Comparison of ENCODE assay signal across 33 cellular contexts in genomic region chr7:96931891-96932290, GRCh38.
"Had no signal": no experiment of that assay in that cellular context is flagged by ENCODE, and none has a peak within 500 bp of the region (broad histone marks: within the 10 kb centered on the region; RNA-seq: fewer than 3 reads in every experiment).

No MANE protein-coding gene starts in this region.

- H3K27ac ChIP-seq: adrenal gland, body of pancreas, breast epithelium, coronary artery, dorsolateral prefrontal cortex, esophagus muscularis mucosa, foreskin keratinocyte, gastrocnemius medialis had no signal

- DNase-seq: activated CD4-positive, alpha-beta memory T cell treated with anti-CD3 and anti-CD28 coated beads for 36 hours; activated CD4-positive, alpha-beta T cell treated with anti-CD3 and anti-CD28 coated beads for 36 hours; activated CD4-positive, alpha-beta T cell treated with anti-CD3 and anti-CD28 coated beads, Interleukin-2, amount 10 ng/mL, durations not matched to agents 24 days and 14 days; activated CD4-positive, CD25-positive, alpha-beta regulatory T cell; activated CD4-positive, CD25-positive, alpha-beta regulatory T cell treated with anti-CD3 and anti-CD28 coated beads, Interleukin-2, amount 50 U/mL, for 72 hours; activated CD8-positive, alpha-beta memory T cell treated with anti-CD3 and anti-CD28 coated beads, Interleukin-2, amount 10 ng/mL, durations not matched to agents 7 days and 5 days; activated CD8-positive, alpha-beta memory T cell treated with anti-CD3 and anti-CD28 coated beads, Interleukin-2, amount 50 U/mL, for 4 hours; activated CD8-positive, alpha-beta T cell treated with anti-CD3 and anti-CD28 coated beads, Interleukin-2, amount 10 ng/mL, durations not matched to agents 7 days and 5 days; activated effector memory CD4-positive, alpha-beta T cell treated with anti-CD3 and anti-CD28 coated beads, Interleukin-2, amount 50 U/mL, for 16 hours; activated naive CD4-positive, alpha-beta T cell treated with anti-CD3 and anti-CD28 coated beads for 36 hours; activated naive CD8-positive, alpha-beta T cell treated with anti-CD3 and anti-CD28 coated beads for 36 hours; activated naive CD8-positive, alpha-beta T cell treated with anti-CD3 and anti-CD28 coated beads, Interleukin-2, amount 50 U/mL, for 24 hours; activated T-cell treated with anti-CD3 and anti-CD28 coated beads, Interleukin-2, amount 50 U/mL, for 1 hour; activated T-cell treated with anti-CD3 and anti-CD28 coated beads, Interleukin-2, amount 50 U/mL, for 48 hours; adrenal gland; amygdala; aorta; body of pancreas; dorsolateral prefrontal cortex; effector memory CD4-positive, alpha-beta T cell; endodermal cell; erythroblast; foreskin keratinocyte; gastrocnemius medialis; T-helper 2 cell had no signal

- H3K9me3 Mint-ChIP-seq: activated CD4-positive, alpha-beta memory T cell treated with anti-CD3 and anti-CD28 coated beads for 36 hours; activated CD4-positive, alpha-beta T cell treated with anti-CD3 and anti-CD28 coated beads, Interleukin-2, amount 10 ng/mL, durations not matched to agents 24 days and 14 days; activated naive CD4-positive, alpha-beta T cell treated with anti-CD3 and anti-CD28 coated beads for 36 hours; activated naive CD4-positive, alpha-beta T cell treated with anti-CD3 and anti-CD28 coated beads, Interleukin-2, amount 50 U/mL, for 24 hours; activated naive CD8-positive, alpha-beta T cell treated with anti-CD3 and anti-CD28 coated beads for 36 hours; activated naive CD8-positive, alpha-beta T cell treated with anti-CD3 and anti-CD28 coated beads, Interleukin-2, amount 50 U/mL, for 24 hours; activated T-helper 1 cell treated with anti-CD3 and anti-CD28 coated beads, Interleukin-12 subunit alpha, Interleukin-12 subunit beta, Interleukin-2, Interleukin-4 antibody, amounts not matched to agents 30 ng/mL and 10 ng/mL and 1 ng/mL, durations not matched to agents 14 hours and 24 hours and 36 hours; activated T-helper 2 cell treated with anti-CD3 and anti-CD28 coated beads, Interferon-gamma antibody, Interleukin-2, Interleukin-4, amounts not matched to agents 10 μg/mL and 5 μg/mL and 100 μg/mL, durations not matched to agents 14 hours and 24 hours and 36 hours; central memory CD8-positive, alpha-beta T cell; dendritic cell treated with granulocyte-macrophage colony-stimulating factor and Interleukin-4, amounts not matched to agents 40 ng/mL and 50 ng/mL, for 4 days; endodermal cell had no signal

- H3K4me3 Mint-ChIP-seq: activated CD4-positive, alpha-beta memory T cell treated with anti-CD3 and anti-CD28 coated beads for 36 hours; activated CD4-positive, alpha-beta T cell treated with anti-CD3 and anti-CD28 coated beads for 36 hours; activated CD4-positive, alpha-beta T cell treated with anti-CD3 and anti-CD28 coated beads, Interleukin-2, amount 10 ng/mL, durations not matched to agents 24 days and 14 days; activated CD8-positive, alpha-beta memory T cell treated with anti-CD3 and anti-CD28 coated beads, Interleukin-2, amount 10 ng/mL, durations not matched to agents 7 days and 5 days; activated CD8-positive, alpha-beta T cell treated with anti-CD3 and anti-CD28 coated beads, Interleukin-2, amount 10 ng/mL, durations not matched to agents 7 days and 5 days; activated naive CD4-positive, alpha-beta T cell treated with anti-CD3 and anti-CD28 coated beads for 36 hours; activated naive CD4-positive, alpha-beta T cell treated with anti-CD3 and anti-CD28 coated beads, Interleukin-2, amount 50 U/mL, for 24 hours; activated naive CD8-positive, alpha-beta T cell treated with anti-CD3 and anti-CD28 coated beads for 36 hours; activated naive CD8-positive, alpha-beta T cell treated with anti-CD3 and anti-CD28 coated beads, Interleukin-2, amount 50 U/mL, for 24 hours; activated T-helper 1 cell treated with anti-CD3 and anti-CD28 coated beads, Interleukin-12 subunit alpha, Interleukin-12 subunit beta, Interleukin-2, Interleukin-4 antibody, amounts not matched to agents 30 ng/mL and 10 ng/mL and 1 ng/mL, durations not matched to agents 14 hours and 24 hours and 36 hours; central memory CD8-positive, alpha-beta T cell; dendritic cell treated with granulocyte-macrophage colony-stimulating factor and Interleukin-4, amounts not matched to agents 40 ng/mL and 50 ng/mL, for 4 days; endodermal cell had no signal

- ATAC-seq: activated CD4-positive, alpha-beta T cell treated with anti-CD3 and anti-CD28 coated beads for 36 hours; activated CD8-positive, alpha-beta memory T cell treated with anti-CD3 and anti-CD28 coated beads, Interleukin-2, amount 10 ng/mL, durations not matched to agents 7 days and 5 days; activated CD8-positive, alpha-beta T cell treated with anti-CD3 and anti-CD28 coated beads, Interleukin-2, amount 10 ng/mL, durations not matched to agents 7 days and 5 days; activated naive CD8-positive, alpha-beta T cell treated with anti-CD3 and anti-CD28 coated beads, Interleukin-2, amount 50 U/mL, for 24 hours; body of pancreas; foreskin keratinocyte; gastrocnemius medialis had no signal

- H3K4me3 ChIP-seq: adrenal gland, body of pancreas, breast epithelium, coronary artery, dorsolateral prefrontal cortex, esophagus muscularis mucosa, gastrocnemius medialis had no signal

- H3K27ac Mint-ChIP-seq: activated CD4-positive, alpha-beta memory T cell treated with anti-CD3 and anti-CD28 coated beads for 36 hours; activated CD4-positive, alpha-beta T cell treated with anti-CD3 and anti-CD28 coated beads for 36 hours; activated CD4-positive, alpha-beta T cell treated with anti-CD3 and anti-CD28 coated beads, Interleukin-2, amount 10 ng/mL, durations not matched to agents 24 days and 14 days; activated CD8-positive, alpha-beta memory T cell treated with anti-CD3 and anti-CD28 coated beads, Interleukin-2, amount 10 ng/mL, durations not matched to agents 7 days and 5 days; activated CD8-positive, alpha-beta T cell treated with anti-CD3 and anti-CD28 coated beads, Interleukin-2, amount 10 ng/mL, durations not matched to agents 7 days and 5 days; activated naive CD4-positive, alpha-beta T cell treated with anti-CD3 and anti-CD28 coated beads for 36 hours; activated naive CD4-positive, alpha-beta T cell treated with anti-CD3 and anti-CD28 coated beads, Interleukin-2, amount 50 U/mL, for 24 hours; activated naive CD8-positive, alpha-beta T cell treated with anti-CD3 and anti-CD28 coated beads for 36 hours; activated naive CD8-positive, alpha-beta T cell treated with anti-CD3 and anti-CD28 coated beads, Interleukin-2, amount 50 U/mL, for 24 hours; activated T-helper 1 cell treated with anti-CD3 and anti-CD28 coated beads, Interleukin-12 subunit alpha, Interleukin-12 subunit beta, Interleukin-2, Interleukin-4 antibody, amounts not matched to agents 30 ng/mL and 10 ng/mL and 1 ng/mL, durations not matched to agents 14 hours and 24 hours and 36 hours; activated T-helper 2 cell treated with anti-CD3 and anti-CD28 coated beads, Interferon-gamma antibody, Interleukin-2, Interleukin-4, amounts not matched to agents 10 μg/mL and 5 μg/mL and 100 μg/mL, durations not matched to agents 14 hours and 24 hours and 36 hours; dendritic cell treated with granulocyte-macrophage colony-stimulating factor and Interleukin-4, amounts not matched to agents 40 ng/mL and 50 ng/mL, for 4 days; endodermal cell had no signal

- H3K27me3 Mint-ChIP-seq: activated CD8-positive, alpha-beta memory T cell treated with anti-CD3 and anti-CD28 coated beads, Interleukin-2, amount 10 ng/mL, durations not matched to agents 7 days and 5 days; dendritic cell treated with granulocyte-macrophage colony-stimulating factor and Interleukin-4, amounts not matched to agents 40 ng/mL and 50 ng/mL, for 4 days had no signal

- H3K4me1 ChIP-seq: adrenal gland, body of pancreas, breast epithelium, esophagus muscularis mucosa, foreskin keratinocyte, gastrocnemius medialis had no signal

- H3K27me3 ChIP-seq: adrenal gland, body of pancreas, breast epithelium, esophagus muscularis mucosa, foreskin keratinocyte, gastrocnemius medialis had no signal

- H3K4me1 Mint-ChIP-seq: activated CD4-positive, alpha-beta T cell treated with anti-CD3 and anti-CD28 coated beads for 36 hours; activated CD4-positive, alpha-beta T cell treated with anti-CD3 and anti-CD28 coated beads, Interleukin-2, amount 10 ng/mL, durations not matched to agents 24 days and 14 days; activated CD8-positive, alpha-beta memory T cell treated with anti-CD3 and anti-CD28 coated beads, Interleukin-2, amount 10 ng/mL, durations not matched to agents 7 days and 5 days; activated naive CD4-positive, alpha-beta T cell treated with anti-CD3 and anti-CD28 coated beads, Interleukin-2, amount 50 U/mL, for 24 hours; activated naive CD8-positive, alpha-beta T cell treated with anti-CD3 and anti-CD28 coated beads for 36 hours; activated naive CD8-positive, alpha-beta T cell treated with anti-CD3 and anti-CD28 coated beads, Interleukin-2, amount 50 U/mL, for 24 hours; central memory CD8-positive, alpha-beta T cell; endodermal cell had no signal

- H3K36me3 ChIP-seq: adrenal gland, breast epithelium, esophagus muscularis mucosa, gastrocnemius medialis had no signal

- H3K9me3 ChIP-seq: adrenal gland, body of pancreas, breast epithelium, esophagus muscularis mucosa, gastrocnemius medialis had no signal

- H3K36me3 Mint-ChIP-seq: activated CD4-positive, alpha-beta memory T cell treated with anti-CD3 and anti-CD28 coated beads for 36 hours; activated CD8-positive, alpha-beta memory T cell treated with anti-CD3 and anti-CD28 coated beads, Interleukin-2, amount 10 ng/mL, durations not matched to agents 7 days and 5 days; activated naive CD4-positive, alpha-beta T cell treated with anti-CD3 and anti-CD28 coated beads, Interleukin-2, amount 50 U/mL, for 24 hours; activated naive CD8-positive, alpha-beta T cell treated with anti-CD3 and anti-CD28 coated beads for 36 hours had no signal
